Comparison of ENCODE assay signal across 1 cellular context in genomic region chr7:101373812-101374612, GRCh38.
TF ChIP-seq lines count a peak whose summit lies in the region.

No MANE protein-coding gene starts in this region.

TF ChIP-seq in IMR-90, 13 proteins besides CTCF, POLR2A, EP300 and RAD21 (continued from another document):
- TF ChIP-seq USF2 (IDR thresholded peaks at IDR 0.05; ENCODE audit: low read depth, low read length) (no peak), BHLHE40 (IDR thresholded peaks at IDR 0.05; ENCODE audit: low read depth, low read length) (no peak), RCOR1 (IDR thresholded peaks at IDR 0.05; ENCODE audit: insufficient replicate concordance, low read length) (no peak), CHD1 (IDR thresholded peaks at IDR 0.05; ENCODE audit: low read depth, low read length) (no peak)
- TF ChIP-seq, protein P1, sequence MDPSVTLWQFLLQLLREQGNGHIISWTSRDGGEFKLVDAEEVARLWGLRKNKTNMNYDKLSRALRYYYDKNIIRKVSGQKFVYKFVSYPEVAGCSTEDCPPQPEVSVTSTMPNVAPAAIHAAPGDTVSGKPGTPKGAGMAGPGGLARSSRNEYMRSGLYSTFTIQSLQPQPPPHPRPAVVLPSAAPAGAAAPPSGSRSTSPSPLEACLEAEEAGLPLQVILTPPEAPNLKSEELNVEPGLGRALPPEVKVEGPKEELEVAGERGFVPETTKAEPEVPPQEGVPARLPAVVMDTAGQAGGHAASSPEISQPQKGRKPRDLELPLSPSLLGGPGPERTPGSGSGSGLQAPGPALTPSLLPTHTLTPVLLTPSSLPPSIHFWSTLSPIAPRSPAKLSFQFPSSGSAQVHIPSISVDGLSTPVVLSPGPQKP (IDR thresholded peaks at IDR 0.05; ENCODE audit: borderline replicate concordance, low read depth, low read length), result no peak
